Comparison of ENCODE assay signal across 8 cellular contexts in the genomic region with DNA sequence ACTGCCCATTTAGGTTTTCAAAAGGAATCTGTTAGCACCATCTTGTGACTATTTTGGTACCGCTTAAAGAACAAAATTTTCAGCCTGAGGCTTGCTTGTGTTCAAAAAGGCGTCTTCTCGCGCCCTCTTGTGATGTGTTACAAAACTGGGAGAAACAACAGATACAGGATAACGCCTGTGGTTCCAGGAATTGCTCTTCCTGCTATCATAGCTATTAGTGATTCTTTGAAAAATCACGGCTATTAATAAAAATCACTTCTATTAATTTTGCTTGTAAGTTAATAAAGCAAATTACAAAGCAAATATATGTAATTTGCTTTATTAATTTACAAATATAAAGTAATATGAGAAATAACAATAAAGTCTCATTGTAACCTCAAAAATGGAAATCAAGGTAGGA.
A peak's percentile ranks its signal among the peaks of the same experiment; 100 is the strongest.
DNase-seq lines count a peak whose midpoint lies in the region; ATAC-seq, FAIRE-seq and TF ChIP-seq lines count a peak whose summit lies in the region.

No MANE protein-coding gene starts in this region.

- H3K27me3 ChIP-seq in trophoblast cell (ENCODE audit: insufficient read depth, low read length): no peaks in the 10 kb centered on the region

- H3K9ac ChIP-seq in trophoblast cell (ENCODE audit: low read length): no peak overlapping the region

- H3K27me3 Mint-ChIP-seq in WTC11 (ENCODE audit: low read depth): peaks cover 2% of the 10 kb centered on the region; the same call in 1 of the 2 replicates
- no peaks in the 10 kb centered on the region for H3K27me3 Mint-ChIP-seq in glutamatergic neuron (ENCODE audit: unreplicated experiment)

- TF ChIP-seq POLR2A in H54 (IDR thresholded peaks at IDR 0.05; ENCODE audit: low read depth, low read length): no peak

- H3K27ac Mint-ChIP-seq in WTC11: no peak overlapping the region
- no peak overlapping the region for H3K27ac Mint-ChIP-seq in glutamatergic neuron (ENCODE audit: unreplicated experiment)

- peak overlapping the region; percentile 82 for H2BK12ac ChIP-seq in trophoblast cell (ENCODE audit: low read length)

- no peak overlapping the region for H2AFZ ChIP-seq in trophoblast cell (ENCODE audit: insufficient read depth, low read length, poor library complexity)

- H3K9me3 ChIP-seq in trophoblast cell (ENCODE audit: insufficient read depth, low read depth, low read length): no peaks in the 10 kb centered on the region

- H3K79me2 ChIP-seq in trophoblast cell (ENCODE audit: control insufficient read depth, insufficient read depth, low read length, poor library complexity): peaks cover 3% of the 10 kb centered on the region

- H3K18ac ChIP-seq in trophoblast cell (ENCODE audit: low read length): no peak overlapping the region

- no peaks in the 10 kb centered on the region for H3K36me3 Mint-ChIP-seq in WTC11
- no peaks in the 10 kb centered on the region for H3K36me3 Mint-ChIP-seq in glutamatergic neuron (ENCODE audit: unreplicated experiment)

- 0 out of 2 replicates have a peak, but pooled peaks have one; percentile 21 for TF ChIP-seq CTCF in WTC11 (IDR thresholded peaks at IDR 0.05)
- peak; percentile 26 for TF ChIP-seq CTCF in glutamatergic neuron (IDR thresholded peaks at IDR 0.05; ENCODE audit: partially characterized antibody, unreplicated experiment)

- no peak overlapping the region for H3K14ac ChIP-seq in trophoblast cell (ENCODE audit: low read length)

- H3K4me1 ChIP-seq in trophoblast cell (ENCODE audit: control insufficient read depth in 1 of 2, insufficient read depth in 2 of 2, low read length in 2 of 2): peaks cover 10 to 26% of the 10 kb centered on the region in 2 experiments

- H4K12ac ChIP-seq in trophoblast cell (ENCODE audit: low read depth, low read length): no peak overlapping the region

- H2BK120ac ChIP-seq in trophoblast cell (ENCODE audit: insufficient read depth, low read length, poor library complexity): peak overlapping the region; percentile 75

- H3K4me3 Mint-ChIP-seq in WTC11 (no peak overlapping the region), glutamatergic neuron (ENCODE audit: unreplicated experiment) (no peak overlapping the region)

- no CpG with 5 or more reads among the region's 6 CpGs for WGBS in trophoblast cell (ENCODE audit: extremely low coverage, insufficient coverage, insufficient read length)

- H3K36me3 ChIP-seq in trophoblast cell (ENCODE audit: control insufficient read depth in 1 of 2, insufficient read depth in 2 of 2, low read length in 2 of 2): no peaks in the 10 kb centered on the region

- POLR2A ChIA-PET in WTC11 (lab: Charles Lee): interaction anchor here (0.5 kb wide), 1 partner anchor 8 kb away, joined by 3 read pairs; no protein-coding TSS in a partner anchor

- ATAC-seq in WTC11: peak; percentile 92
- no peak for ATAC-seq in GM21390 (IDR thresholded peaks at IDR 0.05; ENCODE audit: unreplicated experiment)
- no peak for ATAC-seq in HG03520 (IDR thresholded peaks at IDR 0.05; ENCODE audit: unreplicated experiment)

- no peak overlapping the region for H3K4me3 ChIP-seq in trophoblast cell (ENCODE audit: low read depth, low read length)

- DNase-seq in DMS79 (lab: John Stamatoyannopoulos, UW): peak; percentile 9
- DNase-seq in H54 (ENCODE audit: insufficient read length, low spot score): peak; percentile 20
- peak; percentile 67 for DNase-seq in NCI-H2171 treated with DMSO at 0.1 percent for 48 hours (lab: John Stamatoyannopoulos, UW)
- DNase-seq in WTC11 (ENCODE audit: low spot score): peak; percentile 48
- peak; percentile 51 for DNase-seq in glutamatergic neuron
- peak; percentile 71 to 78 for DNase-seq in trophoblast cell

- peaks cover 14% of the 10 kb centered on the region for H3K79me1 ChIP-seq in trophoblast cell (ENCODE audit: low read length)

- no peak overlapping the region for H4K8ac ChIP-seq in trophoblast cell (ENCODE audit: low read depth, low read length)

- H2BK5ac ChIP-seq in trophoblast cell (ENCODE audit: low read depth, low read length, poor library complexity): no peak overlapping the region

- no peak overlapping the region for H3K4me2 ChIP-seq in trophoblast cell (ENCODE audit: low read length)

- H3K4me1 Mint-ChIP-seq in WTC11: peaks cover 8% of the 10 kb centered on the region
- H3K4me1 Mint-ChIP-seq in glutamatergic neuron (ENCODE audit: low read depth, unreplicated experiment): no peaks in the 10 kb centered on the region

- H3K27ac ChIP-seq in trophoblast cell (ENCODE audit: low read depth, low read length): no peak overlapping the region

- FAIRE-seq in H54 (lab: Jason Lieb, UNC): peak; percentile 81

- H2AK5ac ChIP-seq in trophoblast cell (ENCODE audit: low read length): no peak overlapping the region

- CTCF ChIA-PET in WTC11 (lab: Charles Lee): interaction anchor here (0.6 to 8.5 kb wide), 43 partner anchors 9 to 665 kb away, joined by 3 to 190 read pairs (median 5); partner anchors contain the start of gene ARHGAP29

- no peak overlapping the region for H3K23ac ChIP-seq in trophoblast cell (ENCODE audit: low read length)

- H3K4ac ChIP-seq in trophoblast cell (ENCODE audit: low read depth, low read length): no peak overlapping the region

- peak overlapping the region; percentile 69 for H4K91ac ChIP-seq in trophoblast cell (ENCODE audit: low read depth, low read length)

- H3K9me3 Mint-ChIP-seq in WTC11 (no peaks in the 10 kb centered on the region), glutamatergic neuron (ENCODE audit: unreplicated experiment) (peaks cover 1% of the 10 kb centered on the region)

TF ChIP-seq in WTC11, 78 proteins besides CTCF, POLR2A, EP300 and RAD21:
- no peak for TF ChIP-seq ZNF263 (CRISPR knock-in tag; IDR thresholded peaks at IDR 0.05; ENCODE audit: low read depth)
- TF ChIP-seq TP53 (CRISPR knock-in tag; IDR thresholded peaks at IDR 0.05): no peak
- no peak for TF ChIP-seq NFE2L1 (CRISPR knock-in tag; IDR thresholded peaks at IDR 0.05)
- TF ChIP-seq, protein P1, sequence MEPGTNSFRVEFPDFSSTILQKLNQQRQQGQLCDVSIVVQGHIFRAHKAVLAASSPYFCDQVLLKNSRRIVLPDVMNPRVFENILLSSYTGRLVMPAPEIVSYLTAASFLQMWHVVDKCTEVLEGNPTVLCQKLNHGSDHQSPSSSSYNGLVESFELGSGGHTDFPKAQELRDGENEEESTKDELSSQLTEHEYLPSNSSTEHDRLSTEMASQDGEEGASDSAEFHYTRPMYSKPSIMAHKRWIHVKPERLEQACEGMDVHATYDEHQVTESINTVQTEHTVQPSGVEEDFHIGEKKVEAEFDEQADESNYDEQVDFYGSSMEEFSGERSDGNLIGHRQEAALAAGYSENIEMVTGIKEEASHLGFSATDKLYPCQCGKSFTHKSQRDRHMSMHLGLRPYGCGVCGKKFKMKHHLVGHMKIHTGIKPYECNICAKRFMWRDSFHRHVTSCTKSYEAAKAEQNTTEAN (CRISPR knock-in tag; IDR thresholded peaks at IDR 0.05): no peak
- TF ChIP-seq NR2C2 (CRISPR knock-in tag; IDR thresholded peaks at IDR 0.05): no peak
- TF ChIP-seq FOXJ3 (CRISPR knock-in tag; IDR thresholded peaks at IDR 0.05; ENCODE audit: borderline replicate concordance): no peak
- TF ChIP-seq IRF2 (CRISPR knock-in tag; IDR thresholded peaks at IDR 0.05; ENCODE audit: borderline replicate concordance, low read depth): no peak

Comparison
In these comparisons a context has a peak if more than half of its experiments do, and no peak if none do; other contexts are left out.
1. DNase-seq: peak in every context shown above with its lines; median percentile 74 in trophoblast cell; 67 in NCI-H2171 treated with DMSO at 0.1 percent for 48 hours; 51 in glutamatergic neuron; 48 in WTC11; 20 in H54; 9 in DMS79.